ENCODE assay signal across 9 cellular contexts in genomic region chr6:30463651-30464618, GRCh38. TPM values are rescaled to one million over a fixed set of nuclear protein-coding genes. Genes with fewer than 3 reads are reported as not detected.
DNase-seq lines count a peak whose midpoint lies in the region; ATAC-seq and TF ChIP-seq lines count a peak whose summit lies in the region.
"Had no signal": no experiment of that assay in that cellular context is flagged by ENCODE, and none has a peak within 500 bp of the region (broad histone marks: within the 10 kb centered on the region; RNA-seq: fewer than 3 reads in every experiment).

No MANE protein-coding gene starts in this region.

- H3K27me3 ChIP-seq in parathyroid adenoma (ENCODE audit: control insufficient read depth, insufficient read depth, low read length) (no peaks in the 10 kb centered on the region), hepatocyte (peaks cover 83% of the 10 kb centered on the region)

- no peak for TF ChIP-seq CTCF in cardiac fibroblast (IDR thresholded peaks at IDR 0.05; ENCODE audit: low read depth, low read length)
- no peak for TF ChIP-seq CTCF in parathyroid adenoma (IDR thresholded peaks at IDR 0.05)
- no peak for TF ChIP-seq CTCF in hepatocyte (IDR thresholded peaks at IDR 0.05; ENCODE audit: poor library complexity)

- WGBS in hepatocyte (ENCODE audit: low lambda C conversion rate, missing lambda C conversion rate): 79% methylated on average over 64 of the region's 64 CpGs

- DNase-seq in EL (peak; percentile 61), T-helper 2 cell (peak; percentile 35 to 87 (median 67)), cardiac fibroblast (ENCODE audit: low read depth in 2 of 2) (peak; percentile 23), GOT3 (lab: John Stamatoyannopoulos, UW) (no peak), hepatocyte (ENCODE audit: low spot score) (no peak), NCI-H1105 (lab: John Stamatoyannopoulos, UW) (no peak)

- no peaks in the 10 kb centered on the region for H3K79me2 ChIP-seq in parathyroid adenoma
- H3K79me2 ChIP-seq in hepatocyte: no peaks in the 10 kb centered on the region

- H3K9me3 ChIP-seq in parathyroid adenoma (ENCODE audit: control insufficient read depth, low read length) (no peaks in the 10 kb centered on the region), hepatocyte (ENCODE audit: low read depth) (no peaks in the 10 kb centered on the region)

- H3K36me3 ChIP-seq in parathyroid adenoma (ENCODE audit: control insufficient read depth, insufficient read depth, low read length) (no peaks in the 10 kb centered on the region), hepatocyte (replicated peaks; ENCODE audit: insufficient read depth, low read depth) (no peaks in the 10 kb centered on the region)
- H3K36me3 ChIP-seq: cardiac muscle cell had no signal

- H3K4me3 ChIP-seq in cardiac fibroblast (replicated peaks in 1 of 2; ENCODE audit: low read depth in 2 of 2, low read length in 2 of 2) (no peak overlapping the region), parathyroid adenoma (ENCODE audit: low read depth, low read length) (no peak overlapping the region), hepatocyte (no peak overlapping the region)
- H3K4me3 ChIP-seq: cardiac muscle cell had no signal

- no peak overlapping the region for H3K27ac ChIP-seq in parathyroid adenoma
- no peak overlapping the region for H3K27ac ChIP-seq in hepatocyte
- H3K27ac ChIP-seq: cardiac muscle cell had no signal

- H3K4me2 ChIP-seq in parathyroid adenoma (ENCODE audit: low read length) (peak overlapping the region; percentile 14), hepatocyte (no peak overlapping the region)

- no peaks in the 10 kb centered on the region for H3K4me1 ChIP-seq in parathyroid adenoma
- H3K4me1 ChIP-seq in hepatocyte (ENCODE audit: insufficient read depth): no peaks in the 10 kb centered on the region

- no peak for ATAC-seq in HG03175 (IDR thresholded peaks at IDR 0.05; ENCODE audit: unreplicated experiment)

- H3K9ac ChIP-seq in parathyroid adenoma: no peak overlapping the region

- no peaks in the 10 kb centered on the region for H4K20me1 ChIP-seq in hepatocyte (ENCODE audit: insufficient read depth, poor library complexity, severe bottlenecking)

- H2AFZ ChIP-seq in parathyroid adenoma: peak overlapping the region; percentile 39
- H2AFZ ChIP-seq in hepatocyte: no peak overlapping the region

- H3K9me2 ChIP-seq in hepatocyte (replicated peaks; ENCODE audit: insufficient read depth): no peaks in the 10 kb centered on the region

RNA-seq across cellular contexts. Expression of gene HLA-E, which starts 25.4 kb away (rescaled TPM):
- total RNA-seq in hepatocyte: 155 and 158 TPM in 2 replicates
- polyA plus RNA-seq in hepatocyte: 141 and 163 TPM in 2 replicates

Comparison
In these comparisons a context has a peak if more than half of its experiments do, and no peak if none do; other contexts are left out.
1. DNase-seq: peak in EL (single experiment), T-helper 2 cell (5 of 5) and cardiac fibroblast (2 of 2); none in GOT3 (single experiment), hepatocyte (single experiment) and NCI-H1105 (single experiment).